Comparison of ENCODE assay signal across 8 cellular contexts in genomic region chr11:77082838-77083552, GRCh38. TPM values are rescaled to one million over a fixed set of nuclear protein-coding genes. Genes with fewer than 3 reads are reported as not detected.
DNase-seq lines count a peak whose midpoint lies in the region; ATAC-seq and TF ChIP-seq lines count a peak whose summit lies in the region.

No MANE protein-coding gene starts in this region.

- H3K4me3 ChIP-seq in muscle layer of colon (ENCODE audit: low read depth in 1 of 2, low read length in 2 of 2) (peak overlapping the region in 1 of 2 donors; percentile 11), aorta (ENCODE audit: low read length in 2 of 2) (no peak overlapping the region)

- H3K4me1 ChIP-seq in muscle layer of colon (ENCODE audit: insufficient read depth, low read length) (peaks cover 16% of the 10 kb centered on the region), aorta (ENCODE audit: control insufficient read depth in 1 of 2, insufficient read depth in 2 of 2, low read length in 2 of 2) (no peaks in the 10 kb centered on the region)

- no peaks in the 10 kb centered on the region for H3K36me3 ChIP-seq in muscle layer of colon (ENCODE audit: insufficient read depth, low read length)
- no peaks in the 10 kb centered on the region for H3K36me3 ChIP-seq in aorta (ENCODE audit: control insufficient read depth in 1 of 2, insufficient read depth in 2 of 2, low read length in 1 of 2)

- 75 to 76% methylated on average over 13 to 14 of the region's 14 CpGs for WGBS in aorta, 2 donors

- peak; percentile 50 for DNase-seq in activated gamma-delta T cell treated with Interleukin-2 at 50 U/mL for 16 hours
- DNase-seq in activated gamma-delta T cell (lab: John Stamatoyannopoulos, UW): no peak
- peak; percentile 40 for DNase-seq in central memory CD4-positive, alpha-beta T cell
- DNase-seq in aorta: peak; percentile 77 to 86
- DNase-seq in GM10266 (ENCODE audit: extremely low spot score): no peak
- DNase-seq in pons (ENCODE audit: low spot score): no peak
- no peak for DNase-seq in SIG-M5 (lab: John Stamatoyannopoulos, UW)

- intact Hi-C loops in aorta (cut with DNase I): no loop called here

- TF ChIP-seq CTCF in GM10266 (IDR thresholded peaks at IDR 0.05; ENCODE audit: control insufficient read depth, insufficient read depth, low read depth, missing control alignments): no peak

- peak overlapping the region; percentile 42 for H3K27ac ChIP-seq in muscle layer of colon (ENCODE audit: low read depth, low read length)
- H3K27ac ChIP-seq in aorta (ENCODE audit: low read depth in 1 of 2, low read length in 2 of 2): no peak overlapping the region

- H3K27me3 ChIP-seq in muscle layer of colon (ENCODE audit: control insufficient read depth in 1 of 2, insufficient read depth in 2 of 2, low read length in 2 of 2) (no peaks in the 10 kb centered on the region), aorta (ENCODE audit: control insufficient read depth in 1 of 2, insufficient read depth in 2 of 2, low read length in 1 of 2) (no peaks in the 10 kb centered on the region)

- peak; percentile 66 for ATAC-seq in aorta (ENCODE audit: low FRiP score)

- H3K9ac ChIP-seq in muscle layer of colon (ENCODE audit: low read length): no peak overlapping the region

- H3K9me3 ChIP-seq in muscle layer of colon (ENCODE audit: low read length): no peaks in the 10 kb centered on the region
- no peaks in the 10 kb centered on the region for H3K9me3 ChIP-seq in aorta (ENCODE audit: control insufficient read depth, low read length)

RNA-seq across cellular contexts. Expression of gene CAPN5, which starts 16.2 kb away (rescaled TPM):
- total RNA-seq in aorta: 10 to 100 TPM in 1 of 2 donors, 1 to 10 TPM in 1; 6.9 to 22.4 TPM
- polyA plus RNA-seq in aorta: 10 to 100 TPM; 10.4 to 11.1 TPM

RNA-seq across cellular contexts. Expression of gene OMP, which starts 19.6 kb away (rescaled TPM):
- total RNA-seq in aorta: 1 to 10 TPM in 1 of 2 donors, not detected in 1; 2.1 TPM
- polyA plus RNA-seq in aorta: not detected

RNA-seq across cellular contexts. Expression of gene MYO7A, which starts 45.1 kb away (rescaled TPM):
- total RNA-seq in aorta: 10 to 100 TPM; 11.6 to 27.9 TPM
- polyA plus RNA-seq in aorta: 1 to 10 TPM; 1.9 to 2.1 TPM

RNA-seq across cellular contexts. Expression of gene B3GNT6, which starts 48.8 kb away (rescaled TPM):
- not detected for total RNA-seq in aorta
- polyA plus RNA-seq in aorta: not detected

Comparison
In these comparisons a context has a peak if more than half of its experiments do, and no peak if none do; other contexts are left out.
1. DNase-seq: peak in activated gamma-delta T cell treated with Interleukin-2 at 50 U/mL for 16 hours (single experiment), central memory CD4-positive, alpha-beta T cell (single experiment) and aorta (2 of 2); none in activated gamma-delta T cell (single experiment), GM10266 (single experiment), pons (single experiment) and SIG-M5 (single experiment).